Comparison of ENCODE assay signal across 10 cellular contexts in the genomic region with DNA sequence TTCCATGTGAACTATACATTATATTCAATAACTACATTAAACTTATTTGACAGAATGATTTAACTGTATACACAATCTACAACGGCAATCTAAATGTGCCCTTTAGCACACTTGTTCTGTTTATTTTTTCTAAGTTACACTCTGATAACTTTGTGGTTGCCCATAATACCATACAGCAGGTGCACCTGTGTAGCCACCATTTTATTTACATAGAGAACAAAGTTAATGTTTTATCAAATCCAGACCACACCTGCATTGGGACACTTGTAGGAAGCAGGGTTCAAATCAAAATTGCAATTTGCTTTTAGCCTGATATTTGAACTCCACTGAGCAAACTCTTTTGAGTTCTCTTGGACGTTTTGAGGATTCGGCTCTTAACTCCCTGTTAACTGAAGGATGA.
DNase-seq lines count a peak whose midpoint lies in the region; ATAC-seq and TF ChIP-seq lines count a peak whose summit lies in the region.
"Had no signal": no experiment of that assay in that cellular context is flagged by ENCODE, and none has a peak within 500 bp of the region (broad histone marks: within the 10 kb centered on the region; RNA-seq: fewer than 3 reads in every experiment).

No MANE protein-coding gene starts in this region.

- no peak overlapping the region for H3K4me3 ChIP-seq in BLaER1 treated with 17β-estradiol and CSF1 and Interleukin-3, amounts not matched to agents 10 nM and 100 nM
- no peak overlapping the region for H3K4me3 ChIP-seq in gastrocnemius medialis

- H3K4me1 Mint-ChIP-seq in chondrocyte (ENCODE audit: low read depth), result no peaks in the 10 kb centered on the region
- no peaks in the 10 kb centered on the region for H3K4me1 Mint-ChIP-seq in T-helper 2 cell treated with Interferon-gamma antibody and Interleukin-4, amounts not matched to agents 5 μg/mL and 100 μg/mL, for 36 hours (ENCODE audit: low read depth)

- H4K20me1 ChIP-seq in BLaER1 treated with 17β-estradiol and CSF1 and Interleukin-3, amounts not matched to agents 10 nM and 100 nM, result no peaks in the 10 kb centered on the region

- TF ChIP-seq POLR2A in gastrocnemius medialis (IDR thresholded peaks at IDR 0.05), result no peak

- H3K36me3 Mint-ChIP-seq in chondrocyte (ENCODE audit: low read depth), result no peaks in the 10 kb centered on the region
- H3K36me3 Mint-ChIP-seq in T-helper 2 cell treated with Interferon-gamma antibody and Interleukin-4, amounts not matched to agents 5 μg/mL and 100 μg/mL, for 36 hours (ENCODE audit: low read depth), result no peaks in the 10 kb centered on the region

- H3K4me3 Mint-ChIP-seq in chondrocyte (ENCODE audit: unreplicated experiment), result no peak overlapping the region
- no peak overlapping the region for H3K4me3 Mint-ChIP-seq in T-helper 2 cell treated with Interferon-gamma antibody and Interleukin-4, amounts not matched to agents 5 μg/mL and 100 μg/mL, for 36 hours

- H3K9me3 ChIP-seq in BLaER1 treated with 17β-estradiol and CSF1 and Interleukin-3, amounts not matched to agents 10 nM and 100 nM (replicated peaks in 1 of 11), result peaks cover 0 to 5% (median 0%) of the 10 kb centered on the region in 11 experiments; a peak in 1 of 22 replicates
- H3K9me3 ChIP-seq in gastrocnemius medialis, result no peaks in the 10 kb centered on the region
- H3K9me3 ChIP-seq: neutrophil had no signal

- no peak overlapping the region for H3K27ac Mint-ChIP-seq in chondrocyte (ENCODE audit: unreplicated experiment)
- no peak overlapping the region for H3K27ac Mint-ChIP-seq in T-helper 2 cell treated with Interferon-gamma antibody and Interleukin-4, amounts not matched to agents 5 μg/mL and 100 μg/mL, for 36 hours

- DNase-seq in NCI-H187 treated with DMSO at 0.1 percent for 48 hours (lab: John Stamatoyannopoulos, UW) (peak; percentile 98), gastrocnemius medialis (no peak), chondrocyte (ENCODE audit: low spot score) (no peak), GM20000 (ENCODE audit: low spot score) (no peak)
- DNase-seq in T-helper 2 cell treated with Interferon-gamma antibody and Interleukin-4, amounts not matched to agents 5 μg/mL and 100 μg/mL, for 36 hours (ENCODE audit: low spot score), result no peak
- DNase-seq: KG1 had no signal

- ATAC-seq in GM19438 (IDR thresholded peaks at IDR 0.05; ENCODE audit: low read depth, unreplicated experiment) (peak; percentile 76), HG03025 (IDR thresholded peaks at IDR 0.05; ENCODE audit: low FRiP score, unreplicated experiment) (peak; percentile 77), gastrocnemius medialis (no peak)

- no peaks in the 10 kb centered on the region for H3K27me3 ChIP-seq in BLaER1 treated with 17β-estradiol and CSF1 and Interleukin-3, amounts not matched to agents 10 nM and 100 nM
- no peaks in the 10 kb centered on the region for H3K27me3 ChIP-seq in gastrocnemius medialis
- H3K27me3 ChIP-seq: neutrophil had no signal

- no peak for TF ChIP-seq CTCF in gastrocnemius medialis (IDR thresholded peaks at IDR 0.05 in 4 of 5, conservative IDR thresholded peaks at IDR 0.05 in 1 of 5)
- TF ChIP-seq CTCF in chondrocyte (IDR thresholded peaks at IDR 0.05), result no peak
- no peak for TF ChIP-seq CTCF in GM20000 (IDR thresholded peaks at IDR 0.05; ENCODE audit: extremely low read depth, missing control alignments)

- peaks cover 3% of the 10 kb centered on the region for H3K9me3 Mint-ChIP-seq in chondrocyte (ENCODE audit: low read depth)
- H3K9me3 Mint-ChIP-seq in T-helper 2 cell treated with Interferon-gamma antibody and Interleukin-4, amounts not matched to agents 5 μg/mL and 100 μg/mL, for 36 hours, result no peaks in the 10 kb centered on the region

- in situ Hi-C loops in gastrocnemius medialis (cut with MboI; ENCODE audit: low sequenced_read_pairs in 4 of 4), result no loop called here

- no peaks in the 10 kb centered on the region for H3K36me3 ChIP-seq in BLaER1 treated with 17β-estradiol and CSF1 and Interleukin-3, amounts not matched to agents 10 nM and 100 nM
- H3K36me3 ChIP-seq in gastrocnemius medialis, result no peaks in the 10 kb centered on the region
- H3K36me3 ChIP-seq: neutrophil had no signal

- intact Hi-C loops in gastrocnemius medialis (cut with DNase I; ENCODE audit: low total_unique reads), result no loop called here

- no peak overlapping the region for H3K27ac ChIP-seq in BLaER1 treated with 17β-estradiol and CSF1 and Interleukin-3, amounts not matched to agents 10 nM and 100 nM
- H3K27ac ChIP-seq in gastrocnemius medialis, result no peak overlapping the region
- H3K27ac ChIP-seq: neutrophil had no signal

- peaks cover 13% of the 10 kb centered on the region for H3K27me3 Mint-ChIP-seq in chondrocyte (ENCODE audit: low read depth)
- H3K27me3 Mint-ChIP-seq in T-helper 2 cell treated with Interferon-gamma antibody and Interleukin-4, amounts not matched to agents 5 μg/mL and 100 μg/mL, for 36 hours (ENCODE audit: low read depth), result no peaks in the 10 kb centered on the region

- H3K4me1 ChIP-seq in BLaER1 treated with 17β-estradiol and CSF1 and Interleukin-3, amounts not matched to agents 10 nM and 100 nM, result peaks cover 8 to 28% (median 19%) of the 10 kb centered on the region in 10 experiments; a peak in 19 of 20 replicates
- no peaks in the 10 kb centered on the region for H3K4me1 ChIP-seq in gastrocnemius medialis

- H3K4me2 ChIP-seq in BLaER1 treated with 17β-estradiol and CSF1 and Interleukin-3, amounts not matched to agents 10 nM and 100 nM, result peak overlapping the region in 10 of 11 experiments; percentile 21 to 72 (median 50); a peak in 16 of 22 replicates

- H3K9ac ChIP-seq in BLaER1 treated with 17β-estradiol and CSF1 and Interleukin-3, amounts not matched to agents 10 nM and 100 nM, result no peak overlapping the region

Comparison
In these comparisons a context has a peak if more than half of its experiments do, and no peak if none do; other contexts are left out.
1. ATAC-seq: peak in GM19438 (single experiment) and HG03025 (single experiment); none in gastrocnemius medialis (0 of 2).